In genomic region chr12:120211243-120211903, GRCh38 we compare ENCODE assay signal across 20 cellular contexts. TPM values are rescaled to one million over a fixed set of nuclear protein-coding genes. Genes with fewer than 3 reads are reported as not detected.
DNase-seq lines count a peak whose midpoint lies in the region; ATAC-seq, FAIRE-seq and TF ChIP-seq lines count a peak whose summit lies in the region.
"Had no signal": no experiment of that assay in that cellular context is flagged by ENCODE, and none has a peak within 500 bp of the region (broad histone marks: within the 10 kb centered on the region; RNA-seq: fewer than 3 reads in every experiment).

No MANE protein-coding gene starts in this region.

- H3K27ac ChIP-seq in keratinocyte (ENCODE audit: control insufficient read depth, insufficient read depth, low read length), result no peak overlapping the region
- H3K27ac ChIP-seq: pancreas, stomach, upper lobe of right lung had no signal

- H3K36me3 Mint-ChIP-seq in activated T-helper 17 cell treated with anti-CD3 and anti-CD28 coated beads, Interleukin-2, amount 50 U/mL, for 72 hours (ENCODE audit: low read depth), result peaks cover 62% of the 10 kb centered on the region

- no peak overlapping the region for H3K4me3 ChIP-seq in keratinocyte (ENCODE audit: control insufficient read depth in 2 of 3, extremely low read depth in 1 of 3, insufficient read depth in 2 of 3, low read depth in 1 of 3, low read length in 3 of 3)
- H3K4me3 ChIP-seq: pancreas, stomach, upper lobe of right lung had no signal

- no peak overlapping the region for H3K4me3 Mint-ChIP-seq in stimulated activated naive CD8-positive, alpha-beta T cell treated with anti-CD3 and anti-CD28 coated beads, Interleukin-15, amount 100 ng/mL, for 72 hours
- H3K4me3 Mint-ChIP-seq in activated T-helper 17 cell treated with anti-CD3 and anti-CD28 coated beads, Interleukin-2, amount 50 U/mL, for 72 hours, result no peak overlapping the region
- H3K4me3 Mint-ChIP-seq: T-helper 2 cell treated with Interferon-gamma antibody and Interleukin-4, amounts not matched to agents 5 μg/mL and 100 μg/mL, for 36 hours had no signal

- peaks cover 15% of the 10 kb centered on the region for H3K79me2 ChIP-seq in keratinocyte (ENCODE audit: control insufficient read depth, insufficient read depth, low read length)

- H3K9me3 ChIP-seq in keratinocyte (ENCODE audit: control insufficient read depth, low read depth, low read length), result no peaks in the 10 kb centered on the region
- H3K9me3 ChIP-seq: pancreas, stomach, upper lobe of right lung had no signal

- no peak for FAIRE-seq in keratinocyte (lab: Jason Lieb, UNC)
- FAIRE-seq: GM12891, pancreas had no signal

- H3K9ac ChIP-seq in keratinocyte (ENCODE audit: control insufficient read depth, extremely low read depth, insufficient read depth, low read length), result peak overlapping the region; percentile 5

- no peak overlapping the region for H3K4me2 ChIP-seq in keratinocyte (ENCODE audit: control insufficient read depth, extremely low read depth, insufficient read depth, low read depth, low read length)

- no peaks in the 10 kb centered on the region for H3K27me3 Mint-ChIP-seq in stimulated activated naive CD8-positive, alpha-beta T cell treated with anti-CD3 and anti-CD28 coated beads, Interleukin-15, amount 100 ng/mL, for 72 hours
- no peaks in the 10 kb centered on the region for H3K27me3 Mint-ChIP-seq in activated T-helper 17 cell treated with anti-CD3 and anti-CD28 coated beads, Interleukin-2, amount 50 U/mL, for 72 hours

- dilution Hi-C loops in keratinocyte (cut with MboI; ENCODE audit: extremely low pct_ligation_motif_present, low sequenced_read_pairs), result no loop called here

- peaks cover 42 to 44% of the 10 kb centered on the region in 2 experiments for H3K36me3 ChIP-seq in keratinocyte (ENCODE audit: control insufficient read depth in 2 of 2, extremely low read depth in 1 of 2, insufficient read depth in 2 of 2, low read length in 2 of 2)

- no peak overlapping the region for H2AFZ ChIP-seq in keratinocyte (ENCODE audit: control insufficient read depth, low read length)

- H3K9me3 Mint-ChIP-seq in stimulated activated naive CD8-positive, alpha-beta T cell treated with anti-CD3 and anti-CD28 coated beads, Interleukin-15, amount 100 ng/mL, for 72 hours, result no peaks in the 10 kb centered on the region
- no peaks in the 10 kb centered on the region for H3K9me3 Mint-ChIP-seq in activated T-helper 17 cell treated with anti-CD3 and anti-CD28 coated beads, Interleukin-2, amount 50 U/mL, for 72 hours
- H3K9me3 Mint-ChIP-seq: T-helper 2 cell treated with Interferon-gamma antibody and Interleukin-4, amounts not matched to agents 5 μg/mL and 100 μg/mL, for 36 hours had no signal

- no peak for DNase-seq in stimulated activated naive CD8-positive, alpha-beta T cell treated with anti-CD3 and anti-CD28 coated beads, Interleukin-15, amount 100 ng/mL, for 72 hours
- no peak for DNase-seq in stimulated activated naive CD8-positive, alpha-beta T cell treated with anti-CD3 and anti-CD28 coated beads, Interleukin-15, Interleukin-2, amounts not matched to agents 100 U/mL and 50 U/mL, for 24 hours
- DNase-seq in keratinocyte (ENCODE audit: low read depth, low spot score) (no peak), GM20000 (ENCODE audit: low spot score) (no peak), G401 (ENCODE audit: low spot score) (no peak)
- DNase-seq in effector CD4-positive, alpha-beta T cell, result no peak
- DNase-seq: activated CD4-positive, alpha-beta T cell treated with anti-CD3 and anti-CD28 coated beads for 1 hour; GF-D8; NCI-H146; NCI-H2171 treated with DMSO at 0.1 percent for 48 hours; NCI-H748 treated with DMSO at 0.1 percent for 48 hours; pancreas; PC-3; stimulated activated CD4-positive, alpha-beta T cell treated with anti-CD3 and anti-CD28 coated beads, Interleukin-1b, Interleukin-23, amount 100 ng/mL, for 48 hours; stomach had no signal

- no peak for ATAC-seq in stimulated activated naive CD8-positive, alpha-beta T cell treated with anti-CD3 and anti-CD28 coated beads, Interleukin-15, amount 100 ng/mL, for 72 hours
- no peak for ATAC-seq in stimulated activated naive CD8-positive, alpha-beta T cell treated with anti-CD3 and anti-CD28 coated beads, Interleukin-15, Interleukin-2, amounts not matched to agents 100 U/mL and 50 U/mL, for 24 hours
- no peak for ATAC-seq in activated T-helper 17 cell treated with anti-CD3 and anti-CD28 coated beads, Interleukin-2, amount 50 U/mL, for 72 hours (replicated peaks)
- no peak for ATAC-seq in GM21576 (IDR thresholded peaks at IDR 0.05; ENCODE audit: unreplicated experiment)
- ATAC-seq: PC-3, upper lobe of right lung had no signal

- H4K20me1 ChIP-seq in keratinocyte (ENCODE audit: control insufficient read depth, extremely low read depth, insufficient read depth, low read length), result no peaks in the 10 kb centered on the region

- peak overlapping the region; percentile 50 to 90 for H3K27ac Mint-ChIP-seq in stimulated activated naive CD8-positive, alpha-beta T cell treated with anti-CD3 and anti-CD28 coated beads, Interleukin-15, amount 100 ng/mL, for 72 hours
- H3K27ac Mint-ChIP-seq in activated T-helper 17 cell treated with anti-CD3 and anti-CD28 coated beads, Interleukin-2, amount 50 U/mL, for 72 hours, result peak overlapping the region; percentile 68

- no peaks in the 10 kb centered on the region for H3K9me1 ChIP-seq in keratinocyte (ENCODE audit: control insufficient read depth, extremely low read depth, insufficient read depth, low read length)

- H3K27me3 ChIP-seq in keratinocyte (ENCODE audit: control insufficient read depth, extremely low read depth, insufficient read depth, low read length), result no peaks in the 10 kb centered on the region
- H3K27me3 ChIP-seq: pancreas, stomach, upper lobe of right lung had no signal

- in situ Hi-C loops in G401 (cut with HindIII; ENCODE audit: low sequenced_read_pairs), result no loop called here

- peaks cover 21% of the 10 kb centered on the region for H3K4me1 ChIP-seq in keratinocyte (ENCODE audit: control insufficient read depth, extremely low read depth, insufficient read depth, low read length)
- H3K4me1 ChIP-seq: pancreas, stomach, upper lobe of right lung had no signal

- no peak for TF ChIP-seq CTCF in keratinocyte (optimal IDR thresholded peaks at IDR 0.05 in 1 of 3, IDR thresholded peaks at IDR 0.05 in 1 of 3, conservative IDR thresholded peaks at IDR 0.05 in 1 of 3; ENCODE audit: extremely low read depth in 1 of 3, insufficient read depth in 2 of 3, low read length in 3 of 3)
- TF ChIP-seq CTCF in GM20000 (IDR thresholded peaks at IDR 0.05; ENCODE audit: extremely low read depth, missing control alignments), result no peak

- H3K4me1 Mint-ChIP-seq in stimulated activated naive CD8-positive, alpha-beta T cell treated with anti-CD3 and anti-CD28 coated beads, Interleukin-15, amount 100 ng/mL, for 72 hours, result peaks cover 14% of the 10 kb centered on the region
- H3K4me1 Mint-ChIP-seq in activated T-helper 17 cell treated with anti-CD3 and anti-CD28 coated beads, Interleukin-2, amount 50 U/mL, for 72 hours, result peaks cover 6% of the 10 kb centered on the region

RNA-seq across cellular contexts. Expression of gene RPLP0, which starts 10.5 kb away (rescaled TPM):
- 1,000 to 10,000 TPM; 3,687 to 4,380 TPM for total RNA-seq in activated T-helper 17 cell treated with anti-CD3 and anti-CD28 coated beads, Interleukin-2, amount 50 U/mL, for 72 hours
- polyA plus RNA-seq in keratinocyte, result 3,950 to 5,808 TPM (median 4,618 TPM) in 3 replicates
- polyA plus RNA-seq in keratinocyte (2011; ENCODE audit: low read depth), result 2,331 TPM
- polyA plus RNA-seq in keratinocyte (2011; cell fraction: cytosol; rRNA removed), result 5,109 and 6,391 TPM in 2 replicates
- polyA plus RNA-seq in keratinocyte (2011; cell fraction: nucleus; rRNA removed), result 1,448 and 1,525 TPM in 2 replicates
- 2,330 and 3,652 TPM in 2 replicates for polyA plus RNA-seq in keratinocyte (2012; ENCODE audit: low replicate concordance)
- 3,230 to 5,763 TPM (median 4,158 TPM) in 3 replicates for polyA minus RNA-seq in keratinocyte
- 2,814 TPM for polyA minus RNA-seq in keratinocyte (2011; cell fraction: cytosol; rRNA and poly(A)+ RNA removed)
- 617 and 664 TPM in 2 replicates for polyA minus RNA-seq in keratinocyte (2011; cell fraction: nucleus; rRNA and poly(A)+ RNA removed)
- 6,017 and 6,466 TPM in 2 replicates for total RNA-seq in G401 (2014; rRNA removed; shearing (Covaris generic))

RNA-seq across cellular contexts. Expression of gene GCN1, which starts 16.9 kb away (rescaled TPM):
- 100 to 1,000 TPM in 1 of 2 donors, 10 to 100 TPM in 1; 94.4 to 177 TPM for total RNA-seq in activated T-helper 17 cell treated with anti-CD3 and anti-CD28 coated beads, Interleukin-2, amount 50 U/mL, for 72 hours
- 26.1 to 56.3 TPM (median 34.1 TPM) in 3 replicates for polyA plus RNA-seq in keratinocyte
- 33.4 TPM for polyA plus RNA-seq in keratinocyte (2011; ENCODE audit: low read depth)
- polyA plus RNA-seq in keratinocyte (2011; cell fraction: cytosol; rRNA removed), result 21.4 and 29.2 TPM in 2 replicates
- polyA plus RNA-seq in keratinocyte (2011; cell fraction: nucleus; rRNA removed), result 210 and 283 TPM in 2 replicates
- polyA plus RNA-seq in keratinocyte (2012; ENCODE audit: low replicate concordance), result 24.1 and 58.8 TPM in 2 replicates
- 161 to 298 TPM (median 224 TPM) in 3 replicates for polyA minus RNA-seq in keratinocyte
- 102 TPM for polyA minus RNA-seq in keratinocyte (2011; cell fraction: cytosol; rRNA and poly(A)+ RNA removed)
- polyA minus RNA-seq in keratinocyte (2011; cell fraction: nucleus; rRNA and poly(A)+ RNA removed), result 202 and 229 TPM in 2 replicates
- total RNA-seq in G401 (2014; rRNA removed; shearing (Covaris generic)), result 65.2 and 79.0 TPM in 2 replicates

RNA-seq across cellular contexts. Expression of gene PXN, which starts 54.2 kb away (rescaled TPM):
- 10 to 100 TPM; 44.8 to 65.5 TPM for total RNA-seq in activated T-helper 17 cell treated with anti-CD3 and anti-CD28 coated beads, Interleukin-2, amount 50 U/mL, for 72 hours
- 98.7 to 224 TPM (median 114 TPM) in 3 replicates for polyA plus RNA-seq in keratinocyte
- polyA plus RNA-seq in keratinocyte (2011; ENCODE audit: low read depth), result 68.4 TPM
- 160 and 207 TPM in 2 replicates for polyA plus RNA-seq in keratinocyte (2011; cell fraction: cytosol; rRNA removed)
- polyA plus RNA-seq in keratinocyte (2011; cell fraction: nucleus; rRNA removed), result 382 and 553 TPM in 2 replicates
- polyA plus RNA-seq in keratinocyte (2012; ENCODE audit: low replicate concordance), result 102 and 393 TPM in 2 replicates
- polyA minus RNA-seq in keratinocyte, result 166 to 1,266 TPM (median 204 TPM) in 3 replicates
- 149 TPM for polyA minus RNA-seq in keratinocyte (2011; cell fraction: cytosol; rRNA and poly(A)+ RNA removed)
- 171 and 252 TPM in 2 replicates for polyA minus RNA-seq in keratinocyte (2011; cell fraction: nucleus; rRNA and poly(A)+ RNA removed)
- 18.8 and 24.5 TPM in 2 replicates for total RNA-seq in G401 (2014; rRNA removed; shearing (Covaris generic))
